Comparison of ENCODE assay signal across 10 cellular contexts in genomic region chr2:216388046-216388884, GRCh38. TPM values are rescaled to one million over a fixed set of nuclear protein-coding genes. Genes with fewer than 3 reads are reported as not detected.
DNase-seq lines count a peak whose midpoint lies in the region; ATAC-seq and TF ChIP-seq lines count a peak whose summit lies in the region.
"Had no signal": no experiment of that assay in that cellular context is flagged by ENCODE, and none has a peak within 500 bp of the region (broad histone marks: within the 10 kb centered on the region; RNA-seq: fewer than 3 reads in every experiment).

No MANE protein-coding gene starts in this region.

- POLR2A ChIA-PET in activated CD8-positive, alpha-beta T cell treated with anti-CD3 and anti-CD28 coated beads for 36 hours (lab: Charles Lee): interaction anchor here (1.1 kb wide), 1 partner anchor 24 kb away, joined by 3 read pairs; the partner anchor contains the start of gene SMARCAL1

- peak; percentile 55 for DNase-seq in activated CD8-positive, alpha-beta T cell treated with anti-CD3 and anti-CD28 coated beads for 36 hours
- peak; percentile 13 for DNase-seq in stimulated activated CD4-positive, alpha-beta T cell treated with anti-CD3 and anti-CD28 coated beads, Interleukin-2, amount 100 ng/mL, for 4 hours (ENCODE audit: low read depth)
- no peak for DNase-seq in occipital lobe (lab: John Stamatoyannopoulos, UW)
- no peak for DNase-seq in HuH-7 (ENCODE audit: low spot score)
- DNase-seq in epidermal melanocyte (ENCODE audit: insufficient read length, low spot score): no peak
- DNase-seq: IMR-90, NCI-H2029 had no signal

- H3K4me3 Mint-ChIP-seq in activated CD8-positive, alpha-beta T cell treated with anti-CD3 and anti-CD28 coated beads for 36 hours: no peak overlapping the region

- no peak for TF ChIP-seq CTCF in activated CD8-positive, alpha-beta T cell treated with anti-CD3 and anti-CD28 coated beads for 36 hours (IDR thresholded peaks at IDR 0.05)

- no peaks in the 10 kb centered on the region for H3K27me3 Mint-ChIP-seq in activated CD8-positive, alpha-beta T cell treated with anti-CD3 and anti-CD28 coated beads for 36 hours

- ATAC-seq in GM19043 (IDR thresholded peaks at IDR 0.05; ENCODE audit: low read depth, unreplicated experiment) (peak; percentile 66), HG02884 (IDR thresholded peaks at IDR 0.05; ENCODE audit: unreplicated experiment) (peak; percentile 57)
- peak; percentile 98 for ATAC-seq in activated CD8-positive, alpha-beta T cell treated with anti-CD3 and anti-CD28 coated beads for 36 hours

- CTCF ChIA-PET in activated CD8-positive, alpha-beta T cell treated with anti-CD3 and anti-CD28 coated beads for 36 hours (lab: Charles Lee): interaction anchor here (1.0 to 3.3 kb wide), 2 partner anchors 16 to 35 kb away, joined by 3 to 11 read pairs; no protein-coding TSS in a partner anchor

- peak overlapping the region; percentile 73 for H3K27ac Mint-ChIP-seq in activated CD8-positive, alpha-beta T cell treated with anti-CD3 and anti-CD28 coated beads for 36 hours

- H3K9me3 Mint-ChIP-seq in activated CD8-positive, alpha-beta T cell treated with anti-CD3 and anti-CD28 coated beads for 36 hours: no peaks in the 10 kb centered on the region

- no peaks in the 10 kb centered on the region for H3K36me3 Mint-ChIP-seq in activated CD8-positive, alpha-beta T cell treated with anti-CD3 and anti-CD28 coated beads for 36 hours (ENCODE audit: low read depth)

- H3K4me1 Mint-ChIP-seq in activated CD8-positive, alpha-beta T cell treated with anti-CD3 and anti-CD28 coated beads for 36 hours (ENCODE audit: low read depth): peaks cover 17% of the 10 kb centered on the region

- intact Hi-C loops in activated CD8-positive, alpha-beta T cell treated with anti-CD3 and anti-CD28 coated beads for 36 hours (cut with micrococcal nuclease): no loop called here

RNA-seq across cellular contexts. Expression of gene MARCHF4, which starts 16.0 kb away (rescaled TPM):
- total RNA-seq in activated CD8-positive, alpha-beta T cell treated with anti-CD3 and anti-CD28 coated beads for 36 hours: not detected
- 8.7 TPM for total RNA-seq in occipital lobe
- total RNA-seq: T-helper 1 cell treated with Interleukin-12 subunit alpha and Interleukin-12 subunit beta and Interleukin-4 antibody, amounts not matched to agents 30 ng/mL and 1 ng/mL, for 36 hours had no signal

RNA-seq across cellular contexts. Expression of gene SMARCAL1, which starts 24.0 kb away (rescaled TPM):
- 10 to 100 TPM; 22.3 to 24.7 TPM for total RNA-seq in activated CD8-positive, alpha-beta T cell treated with anti-CD3 and anti-CD28 coated beads for 36 hours
- 11.4 TPM for total RNA-seq in occipital lobe

Comparison
In these comparisons a context has a peak if more than half of its experiments do, and no peak if none do; other contexts are left out.
1. DNase-seq: peak in activated CD8-positive, alpha-beta T cell treated with anti-CD3 and anti-CD28 coated beads for 36 hours (single experiment) and stimulated activated CD4-positive, alpha-beta T cell treated with anti-CD3 and anti-CD28 coated beads, Interleukin-2, amount 100 ng/mL, for 4 hours (single experiment); none in occipital lobe (single experiment), HuH-7 (single experiment) and epidermal melanocyte (single experiment).
2. Peak in every context shown above with its lines, with median percentiles within 50 percentile points of each other: ATAC-seq.